Comparison of ENCODE assay signal across 1 cellular context in genomic region chr1:30919025-30919881, GRCh38.
A peak's percentile ranks its signal among the peaks of the same experiment; 100 is the strongest.
TF ChIP-seq lines count a peak whose summit lies in the region.

No MANE protein-coding gene starts in this region.

TF ChIP-seq in K562, 482 proteins besides CTCF, POLR2A, EP300 and RAD21 (continued from another document and continues in another):
- peak; percentile 100 for TF ChIP-seq MAFF (IDR thresholded peaks at IDR 0.05; ENCODE audit: low read length)
- TF ChIP-seq RNF2 (IDR thresholded peaks at IDR 0.05): peak; percentile 78
- TF ChIP-seq ZNF197 (CRISPR knock-in tag; IDR thresholded peaks at IDR 0.05; ENCODE audit: low read depth): peak; percentile 49; the same call in 1 of the 2 replicates
- no peak for TF ChIP-seq ELK1 (CRISPR knock-in tag; IDR thresholded peaks at IDR 0.05)
- no peak for TF ChIP-seq ZNF232 (CRISPR knock-in tag; IDR thresholded peaks at IDR 0.05)
- no peak for TF ChIP-seq BCLAF1 (IDR thresholded peaks at IDR 0.05; ENCODE audit: borderline replicate concordance in 1 of 2, control insufficient read depth in 1 of 2, low read depth in 2 of 2, low read length in 1 of 2)
- TF ChIP-seq E2F6 (IDR thresholded peaks at IDR 0.05; ENCODE audit: borderline replicate concordance in 1 of 2, extremely low read depth in 1 of 2, insufficient read depth in 1 of 2, insufficient read length in 1 of 2, low read depth in 1 of 2, low read length in 1 of 2, poor library complexity in 1 of 2, severe bottlenecking in 1 of 2): no peak
- no peak for TF ChIP-seq ZNF444 (CRISPR knock-in tag; IDR thresholded peaks at IDR 0.05)
- TF ChIP-seq TCFL5 (CRISPR knock-in tag; conservative IDR thresholded peaks at IDR 0.05): no peak
- peak; percentile 97 for TF ChIP-seq NBN (IDR thresholded peaks at IDR 0.05; ENCODE audit: low read depth)
- TF ChIP-seq ZNF639 (CRISPR knock-in tag; conservative IDR thresholded peaks at IDR 0.05 in 1 of 2, IDR thresholded peaks at IDR 0.05 in 1 of 2): peak in 1 of 2 experiments; percentile 86; a peak in 2 of 4 replicates
- TF ChIP-seq E2F1 (CRISPR knock-in tag; IDR thresholded peaks at IDR 0.05): no peak
- peak; percentile 19 for TF ChIP-seq FOS (IDR thresholded peaks at IDR 0.05; ENCODE audit: extremely low read depth, insufficient read length)
- no peak for TF ChIP-seq CHCHD3 (CRISPR knock-in tag; IDR thresholded peaks at IDR 0.05)
- no peak for TF ChIP-seq POLR2AphosphoS5 (IDR thresholded peaks at IDR 0.05; ENCODE audit: control insufficient read depth, insufficient read depth, low read depth, low read length)
- peak; percentile 47 to 61; a peak in 3 of 4 replicates for TF ChIP-seq NRF1 (conservative IDR thresholded peaks at IDR 0.05 in 1 of 2, IDR thresholded peaks at IDR 0.05 in 1 of 2)
- peak; percentile 82 for TF ChIP-seq HDAC3 (IDR thresholded peaks at IDR 0.05; ENCODE audit: borderline replicate concordance, partially characterized antibody)
- TF ChIP-seq RBM39 (optimal IDR thresholded peaks at IDR 0.05; ENCODE audit: low read depth, low read length): no peak
- peak; percentile 99 for TF ChIP-seq NFE2 (IDR thresholded peaks at IDR 0.05; ENCODE audit: low read depth)
- TF ChIP-seq CBFA2T3 (IDR thresholded peaks at IDR 0.05): peak; percentile 87
- TF ChIP-seq FOXP4 (CRISPR knock-in tag; IDR thresholded peaks at IDR 0.05; ENCODE audit: borderline replicate concordance): no peak
- no peak for TF ChIP-seq SFPQ (IDR thresholded peaks at IDR 0.05; ENCODE audit: low read depth, low read length)
- TF ChIP-seq ZNF696 (CRISPR knock-in tag; conservative IDR thresholded peaks at IDR 0.05): no peak
- TF ChIP-seq SOX6 (IDR thresholded peaks at IDR 0.05): peak; percentile 93
- TF ChIP-seq ATF7 (IDR thresholded peaks at IDR 0.05): peak; percentile 99
- no peak for TF ChIP-seq SIX5 (IDR thresholded peaks at IDR 0.05; ENCODE audit: borderline replicate concordance in 1 of 2, insufficient read depth in 1 of 2, low read depth in 1 of 2, low read length in 2 of 2)
- peak; percentile 98 for TF ChIP-seq CXXC5 (CRISPR knock-in tag; IDR thresholded peaks at IDR 0.05)
- no peak for TF ChIP-seq NR2C2 (CRISPR knock-in tag; IDR thresholded peaks at IDR 0.05)
- TF ChIP-seq NR2C2 (tag; IDR thresholded peaks at IDR 0.05): peak; percentile 87
- TF ChIP-seq MCM5 (IDR thresholded peaks at IDR 0.05; ENCODE audit: low read depth): no peak
- no peak for TF ChIP-seq CBX1 (IDR thresholded peaks at IDR 0.05; ENCODE audit: low read depth)
- no peak for TF ChIP-seq POLR2AphosphoS2 (IDR thresholded peaks at IDR 0.05; ENCODE audit: low read length)
- no peak for TF ChIP-seq MTF1 (CRISPR knock-in tag; IDR thresholded peaks at IDR 0.05; ENCODE audit: borderline replicate concordance)
- no peak for TF ChIP-seq BRF1 (IDR thresholded peaks at IDR 0.05; ENCODE audit: borderline replicate concordance, extremely low read depth, insufficient read length)
- no peak for TF ChIP-seq PHTF2 (CRISPR knock-in tag; IDR thresholded peaks at IDR 0.05)
- TF ChIP-seq RBM25 (IDR thresholded peaks at IDR 0.05; ENCODE audit: low read depth, low read length, severe bottlenecking): no peak
- no peak for TF ChIP-seq ATF6 (CRISPR knock-in tag; IDR thresholded peaks at IDR 0.05)
- no peak for TF ChIP-seq ZNF445 (CRISPR knock-in tag; IDR thresholded peaks at IDR 0.05; ENCODE audit: low read depth)
- TF ChIP-seq DNMT1 (IDR thresholded peaks at IDR 0.05): no peak
- TF ChIP-seq CHD2 (IDR thresholded peaks at IDR 0.05; ENCODE audit: low read depth, low read length): no peak
- no peak for TF ChIP-seq NR2F6 (CRISPR knock-in tag; IDR thresholded peaks at IDR 0.05)
- no peak for TF ChIP-seq HINFP (tag; conservative IDR thresholded peaks at IDR 0.05; ENCODE audit: low read depth)
- TF ChIP-seq SMARCA4 (IDR thresholded peaks at IDR 0.05): peak; percentile 94
- no peak for TF ChIP-seq ZNF609 (CRISPR knock-in tag; IDR thresholded peaks at IDR 0.05; ENCODE audit: borderline replicate concordance)
